In the genomic region with DNA sequence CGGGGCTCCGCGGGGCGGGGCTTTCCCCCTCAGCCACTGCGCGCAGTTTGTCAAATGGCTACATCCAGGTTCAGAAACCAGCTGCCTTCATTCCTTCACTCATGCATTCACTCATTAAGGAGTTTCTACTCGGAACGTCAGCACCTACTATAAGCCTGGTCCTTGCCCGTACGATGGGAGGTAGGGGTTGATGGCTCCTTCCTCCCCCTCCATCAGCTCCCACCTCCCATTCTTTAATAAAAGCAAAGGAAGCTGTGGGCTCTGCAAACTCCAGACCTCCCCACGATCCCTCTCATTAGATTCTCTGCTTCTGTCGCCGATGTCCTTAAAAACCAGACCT, we compare ENCODE assay signal across 7 cellular contexts. TPM values are rescaled to one million over a fixed set of nuclear protein-coding genes. Genes with fewer than 3 reads are reported as not detected.
DNase-seq lines count a peak whose midpoint lies in the region; ATAC-seq and TF ChIP-seq lines count a peak whose summit lies in the region.

No MANE protein-coding gene starts in this region.

- intact Hi-C loops in activated CD8-positive, alpha-beta T cell treated with anti-CD3 and anti-CD28 coated beads for 36 hours (cut with micrococcal nuclease) = no loop called here

- H4K20me1 ChIP-seq in hepatocyte (ENCODE audit: insufficient read depth, poor library complexity, severe bottlenecking) = no peaks in the 10 kb centered on the region

- no peak overlapping the region for H3K27ac Mint-ChIP-seq in activated CD8-positive, alpha-beta T cell treated with anti-CD3 and anti-CD28 coated beads for 36 hours
- peak overlapping the region; percentile 49 for H3K27ac Mint-ChIP-seq in stimulated activated effector memory CD8-positive, alpha-beta T cell treated with anti-CD3 and anti-CD28 coated beads, Interleukin-12 subunit alpha, Interleukin-12 subunit beta, amount 100 ng/mL, for 72 hours

- no peaks in the 10 kb centered on the region for H3K9me3 ChIP-seq in hepatocyte (ENCODE audit: low read depth)

- no peaks in the 10 kb centered on the region for H3K36me3 Mint-ChIP-seq in activated CD8-positive, alpha-beta T cell treated with anti-CD3 and anti-CD28 coated beads for 36 hours (ENCODE audit: low read depth)
- peaks cover 4% of the 10 kb centered on the region for H3K36me3 Mint-ChIP-seq in stimulated activated effector memory CD8-positive, alpha-beta T cell treated with anti-CD3 and anti-CD28 coated beads, Interleukin-12 subunit alpha, Interleukin-12 subunit beta, amount 100 ng/mL, for 72 hours

- no peak for ATAC-seq in activated CD8-positive, alpha-beta T cell treated with anti-CD3 and anti-CD28 coated beads for 36 hours
- ATAC-seq in stimulated activated effector memory CD8-positive, alpha-beta T cell treated with anti-CD3 and anti-CD28 coated beads, Interleukin-12 subunit alpha, Interleukin-12 subunit beta, amount 100 ng/mL, for 72 hours = no peak
- ATAC-seq in GM21360 (IDR thresholded peaks at IDR 0.05; ENCODE audit: unreplicated experiment) (no peak), HG02571 (IDR thresholded peaks at IDR 0.05; ENCODE audit: unreplicated experiment) (no peak)

- peaks cover 35% of the 10 kb centered on the region for H3K4me1 Mint-ChIP-seq in activated CD8-positive, alpha-beta T cell treated with anti-CD3 and anti-CD28 coated beads for 36 hours (ENCODE audit: low read depth)
- peaks cover 15% of the 10 kb centered on the region for H3K4me1 Mint-ChIP-seq in stimulated activated effector memory CD8-positive, alpha-beta T cell treated with anti-CD3 and anti-CD28 coated beads, Interleukin-12 subunit alpha, Interleukin-12 subunit beta, amount 100 ng/mL, for 72 hours

- peak overlapping the region; percentile 91 for H3K4me2 ChIP-seq in hepatocyte

- peak overlapping the region; percentile 69 for H2AFZ ChIP-seq in hepatocyte

- peak overlapping the region; percentile 40 for H3K4me3 ChIP-seq in HFF-Myc (replicated peaks; ENCODE audit: low read depth, low read length)
- H3K4me3 ChIP-seq in hepatocyte = no peak overlapping the region

- peaks cover 3% of the 10 kb centered on the region for H3K4me1 ChIP-seq in hepatocyte (ENCODE audit: insufficient read depth)

- CTCF ChIA-PET in activated CD8-positive, alpha-beta T cell treated with anti-CD3 and anti-CD28 coated beads for 36 hours (lab: Charles Lee) = interaction anchor here (1.0 to 9.2 kb wide), 8 partner anchors 10 to 115 kb away, joined by 3 to 73 read pairs (median 6); a partner anchor contains a TSS

- no peaks in the 10 kb centered on the region for H3K27me3 Mint-ChIP-seq in activated CD8-positive, alpha-beta T cell treated with anti-CD3 and anti-CD28 coated beads for 36 hours

- 8% methylated on average over 11 of the region's 13 CpGs for WGBS in hepatocyte (ENCODE audit: low lambda C conversion rate, missing lambda C conversion rate)

- H3K36me3 ChIP-seq in hepatocyte (replicated peaks; ENCODE audit: insufficient read depth, low read depth) = no peaks in the 10 kb centered on the region

- no peak overlapping the region for H3K27ac ChIP-seq in hepatocyte

- H3K9me2 ChIP-seq in hepatocyte (replicated peaks; ENCODE audit: insufficient read depth) = no peaks in the 10 kb centered on the region

- H3K27me3 ChIP-seq in hepatocyte = peaks cover 26% of the 10 kb centered on the region

- peak overlapping the region; percentile 63 for H3K4me3 Mint-ChIP-seq in activated CD8-positive, alpha-beta T cell treated with anti-CD3 and anti-CD28 coated beads for 36 hours
- peak overlapping the region; percentile 63 for H3K4me3 Mint-ChIP-seq in stimulated activated effector memory CD8-positive, alpha-beta T cell treated with anti-CD3 and anti-CD28 coated beads, Interleukin-12 subunit alpha, Interleukin-12 subunit beta, amount 100 ng/mL, for 72 hours

- H3K79me2 ChIP-seq in hepatocyte = no peaks in the 10 kb centered on the region

- POLR2A ChIA-PET in activated CD8-positive, alpha-beta T cell treated with anti-CD3 and anti-CD28 coated beads for 36 hours (lab: Charles Lee) = interaction anchor here (1.1 to 2.4 kb wide), 7 partner anchors 10 to 107 kb away, joined by 3 to 7 read pairs (median 5); no protein-coding TSS in a partner anchor

- TF ChIP-seq CTCF in HFF-Myc (IDR thresholded peaks at IDR 0.05; ENCODE audit: low read depth, low read length, missing control alignments) (no peak), hepatocyte (IDR thresholded peaks at IDR 0.05; ENCODE audit: poor library complexity) (no peak)
- TF ChIP-seq CTCF in activated CD8-positive, alpha-beta T cell treated with anti-CD3 and anti-CD28 coated beads for 36 hours (IDR thresholded peaks at IDR 0.05) = no peak

- H3K9me3 Mint-ChIP-seq in activated CD8-positive, alpha-beta T cell treated with anti-CD3 and anti-CD28 coated beads for 36 hours = no peaks in the 10 kb centered on the region
- no peaks in the 10 kb centered on the region for H3K9me3 Mint-ChIP-seq in stimulated activated effector memory CD8-positive, alpha-beta T cell treated with anti-CD3 and anti-CD28 coated beads, Interleukin-12 subunit alpha, Interleukin-12 subunit beta, amount 100 ng/mL, for 72 hours

- DNase-seq in HFF-Myc (ENCODE audit: extremely low read depth, low read depth) (no peak), hepatocyte (ENCODE audit: low spot score) (no peak)
- DNase-seq in activated CD8-positive, alpha-beta T cell treated with anti-CD3 and anti-CD28 coated beads for 36 hours = no peak
- no peak for DNase-seq in stimulated activated effector memory CD8-positive, alpha-beta T cell treated with anti-CD3 and anti-CD28 coated beads, Interleukin-12 subunit alpha, Interleukin-12 subunit beta, amount 100 ng/mL, for 72 hours (ENCODE audit: low spot score in 2 of 2)
- no peak for DNase-seq in stimulated activated CD4-positive, alpha-beta T cell treated with anti-CD3 and anti-CD28 coated beads, Interleukin-2, amount 100 ng/mL, for 24 hours

RNA-seq across cellular contexts. Expression of a gene that starts 0.3 kb away (rescaled TPM):
- under 1 TPM; 0.38 to 0.83 TPM for total RNA-seq in activated CD8-positive, alpha-beta T cell treated with anti-CD3 and anti-CD28 coated beads for 36 hours
- total RNA-seq in hepatocyte = 0.17 and 1.3 TPM in 2 replicates
- 0.35 and 1.0 TPM in 2 replicates for polyA plus RNA-seq in hepatocyte

RNA-seq across cellular contexts. Expression of a gene that starts 7.0 kb away (rescaled TPM):
- total RNA-seq in activated CD8-positive, alpha-beta T cell treated with anti-CD3 and anti-CD28 coated beads for 36 hours = under 1 TPM; 0.16 to 0.38 TPM
- total RNA-seq in hepatocyte = 0.23 and 0.76 TPM in 2 replicates
- polyA plus RNA-seq in hepatocyte = 0.11 and 0.50 TPM in 2 replicates
